In the genomic region with DNA sequence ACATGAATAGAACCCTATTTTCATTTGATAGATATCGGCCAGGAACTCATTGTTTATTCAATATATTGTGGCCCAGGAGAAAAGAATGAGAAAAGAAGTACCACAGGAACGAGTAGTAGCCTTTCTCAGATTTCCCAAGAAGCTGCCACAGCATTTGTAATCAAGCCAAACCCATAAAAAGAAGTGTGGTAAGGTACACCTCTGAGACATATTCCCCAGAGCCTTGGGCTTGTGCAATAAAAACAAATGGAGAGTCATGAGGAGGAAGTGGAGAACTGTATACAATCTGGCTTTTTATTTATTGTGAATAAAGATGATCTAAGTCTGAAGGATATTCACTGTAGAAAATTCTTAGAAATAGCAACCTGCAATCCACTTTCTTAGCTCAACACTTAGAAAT, we compare ENCODE assay signal across 18 cellular contexts. TPM values are rescaled to one million over a fixed set of nuclear protein-coding genes. Genes with fewer than 3 reads are reported as not detected.
DNase-seq lines count a peak whose midpoint lies in the region; ATAC-seq, FAIRE-seq and TF ChIP-seq lines count a peak whose summit lies in the region.
"Had no signal": no experiment of that assay in that cellular context is flagged by ENCODE, and none has a peak within 500 bp of the region (broad histone marks: within the 10 kb centered on the region; RNA-seq: fewer than 3 reads in every experiment).

No MANE protein-coding gene starts in this region.

- no peak overlapping the region for H2BK5ac ChIP-seq in neuronal stem cell (ENCODE audit: low read length)

- no peak for TF ChIP-seq RAD21 in GM12878 (IDR thresholded peaks at IDR 0.05; ENCODE audit: insufficient read depth, low read depth, low read length)

- no peak overlapping the region for H3K14ac ChIP-seq in neuronal stem cell (ENCODE audit: low read length)

- no peak overlapping the region for H3K18ac ChIP-seq in neuronal stem cell (ENCODE audit: low read length)

- H3K4me2 ChIP-seq in GM12878 (ENCODE audit: control insufficient read depth, insufficient read depth): no peak overlapping the region
- no peak overlapping the region for H3K4me2 ChIP-seq in neuronal stem cell (ENCODE audit: insufficient read depth, low read length, poor library complexity, severe bottlenecking)

- 3% methylated on average over 2 of the region's 2 CpGs for WGBS in GM12878 (ENCODE audit: insufficient coverage, insufficient replicate concordance, low lambda C conversion rate, missing lambda C conversion rate)
- no CpG with 5 or more reads among the region's 2 CpGs for WGBS in neuronal stem cell (ENCODE audit: extremely low coverage in 2 of 2, insufficient read length in 2 of 2, insufficient replicate concordance in 1 of 2), 2 donors

- no peak for FAIRE-seq in GM12878 (lab: Jason Lieb, UNC)
- FAIRE-seq: islet of Langerhans had no signal

- no peak overlapping the region for H2BK120ac ChIP-seq in neuronal stem cell (ENCODE audit: low read depth, low read length)

- H2AFZ ChIP-seq in GM12878 (ENCODE audit: control insufficient read depth, low read depth, low read length): no peak overlapping the region
- H2AFZ ChIP-seq in neuronal stem cell (ENCODE audit: low read length): no peak overlapping the region

- H4K8ac ChIP-seq in neuronal stem cell (ENCODE audit: low read depth, low read length): no peak overlapping the region

- in situ Hi-C loops in GM12878 (cut with MboI): no loop called here

- H4K20me1 ChIP-seq in GM12878 (ENCODE audit: control insufficient read depth, insufficient read depth): no peaks in the 10 kb centered on the region

- H3K4ac ChIP-seq in neuronal stem cell (ENCODE audit: low read length): no peak overlapping the region

- RAD21 ChIA-PET in GM12878 (lab: Charles Lee; ENCODE audit: unreplicated experiment): interaction anchor here (1.3 kb wide), 1 partner anchor 236 kb away, joined by 3 read pairs; no protein-coding TSS in a partner anchor

- peak; percentile 53 for ATAC-seq in GM12878
- ATAC-seq: activated CD4-positive, alpha-beta T cell treated with anti-CD3 and anti-CD28 coated beads for 36 hours; activated T-cell treated with anti-CD3 and anti-CD28 coated beads, Interleukin-2, amount 50 U/mL, for 72 hours; natural killer cell had no signal

- H3K4me1 ChIP-seq in GM12878 (ENCODE audit: control insufficient read depth, insufficient read depth, low read length) (no peaks in the 10 kb centered on the region; the same call in 1 of the 2 replicates), neuronal stem cell (ENCODE audit: control insufficient read depth in 2 of 2, insufficient read depth in 1 of 2, low read depth in 1 of 2, low read length in 2 of 2) (peaks cover 0 to 5% of the 10 kb centered on the region in 2 donors)
- H3K4me1 ChIP-seq: SJCRH30 had no signal

- no peak overlapping the region for H2BK12ac ChIP-seq in neuronal stem cell (ENCODE audit: low read length)

- CTCF ChIA-PET in GM12878 (lab: Yijun Ruan, JAX): no interaction called here

- no peaks in the 10 kb centered on the region for H3K79me1 ChIP-seq in neuronal stem cell (ENCODE audit: low read depth, low read length)

- TF ChIP-seq CTCF in LNCaP clone FGC (IDR thresholded peaks at IDR 0.05; ENCODE audit: control insufficient read depth, extremely low read depth, insufficient read depth) (no peak), GM12878 (IDR thresholded peaks at IDR 0.05 in 2 of 3, conservative IDR thresholded peaks at IDR 0.05 in 1 of 3; ENCODE audit: control insufficient read depth in 2 of 3, extremely low read depth in 1 of 3, insufficient read depth in 1 of 3, low read depth in 3 of 3, low read length in 3 of 3) (no peak)

- H3K36me3 ChIP-seq in GM12878 (ENCODE audit: control insufficient read depth in 2 of 2, insufficient read depth in 2 of 2, low read length in 1 of 2): no peaks in the 10 kb centered on the region; a peak in 2 of 4 replicates
- no peaks in the 10 kb centered on the region for H3K36me3 ChIP-seq in neuronal stem cell (replicated peaks in 1 of 2; ENCODE audit: control insufficient read depth in 2 of 2, insufficient read depth in 2 of 2, low read length in 2 of 2)
- H3K36me3 ChIP-seq: cardiac muscle cell, SJCRH30 had no signal

- no peak overlapping the region for H3K9ac ChIP-seq in GM12878 (ENCODE audit: control insufficient read depth, insufficient read depth, low read length)
- H3K9ac ChIP-seq in neuronal stem cell (ENCODE audit: low read depth, low read length, poor library complexity): no peak overlapping the region

- TF ChIP-seq EP300 in GM12878 (IDR thresholded peaks at IDR 0.05; ENCODE audit: borderline replicate concordance in 1 of 2, control insufficient read depth in 1 of 2, low read depth in 2 of 2, low read length in 2 of 2): no peak

- no peaks in the 10 kb centered on the region for H3K79me2 ChIP-seq in GM12878 (ENCODE audit: control insufficient read depth, insufficient read depth, low read length)

- H3K9me3 ChIP-seq in GM12878 (replicated peaks; ENCODE audit: control insufficient read depth, insufficient read depth, low read length) (no peaks in the 10 kb centered on the region), neuronal stem cell (replicated peaks in 1 of 2; ENCODE audit: control insufficient read depth in 2 of 2, insufficient read depth in 1 of 2, low read depth in 1 of 2, low read length in 2 of 2) (no peaks in the 10 kb centered on the region)
- H3K9me3 ChIP-seq: SJCRH30 had no signal

- intact Hi-C loops in GM12878 (cut with micrococcal nuclease; ENCODE audit: unreplicated experiment): no loop called here
- intact Hi-C loops in cardiac septum (cut with DNase I): no loop called here

- no TSS peak for BruUV-seq in GM12878 (replicated peaks; lab: Mats Ljungman, UMichigan)

- no peak overlapping the region for H2BK15ac ChIP-seq in neuronal stem cell (ENCODE audit: low read length)

- TF ChIP-seq POLR2A in GM12878 (IDR thresholded peaks at IDR 0.05; ENCODE audit: low read depth, low read length): no peak

- H3K27ac ChIP-seq in GM12878 (ENCODE audit: control insufficient read depth, insufficient read depth) (no peak overlapping the region), layer of hippocampus (ENCODE audit: low read depth, low read length) (peak overlapping the region; percentile 93), neuronal stem cell (replicated peaks; ENCODE audit: low read length) (no peak overlapping the region)
- H3K27ac ChIP-seq: cardiac muscle cell, HL-60, SJCRH30 had no signal

- H3K27me3 ChIP-seq in GM12878 (replicated peaks in 1 of 2; ENCODE audit: control insufficient read depth in 2 of 2, insufficient read depth in 2 of 2, low read length in 1 of 2) (no peaks in the 10 kb centered on the region), layer of hippocampus (ENCODE audit: control insufficient read depth, insufficient read depth, low read length) (no peaks in the 10 kb centered on the region), neuronal stem cell (ENCODE audit: control insufficient read depth in 3 of 3, insufficient read depth in 3 of 3, low read depth in 1 of 3, low read length in 3 of 3) (no peaks in the 10 kb centered on the region)
- H3K27me3 ChIP-seq: cardiac muscle cell, SJCRH30 had no signal

- peak; percentile 24 for DNase-seq in AG20443 (ENCODE audit: low spot score)
- DNase-seq in LNCaP clone FGC (ENCODE audit: low read depth): peak; percentile 32
- DNase-seq in GM12878 (ENCODE audit: low read depth, low spot score): no peak
- DNase-seq in neuronal stem cell (ENCODE audit: low spot score): no peak
- no peak for DNase-seq in NCI-H2081 treated with DMSO at 0.1 percent for 48 hours (lab: John Stamatoyannopoulos, UW)
- DNase-seq in cardiac septum (ENCODE audit: low spot score): no peak
- DNase-seq in SHP77 (lab: John Stamatoyannopoulos, UW): no peak
- DNase-seq: activated CD4-positive, alpha-beta T cell treated with anti-CD3 and anti-CD28 coated beads for 36 hours; activated T-cell treated with anti-CD3 and anti-CD28 coated beads, Interleukin-2, amount 50 U/mL, for 72 hours; CD4-positive, alpha-beta T cell; natural killer cell; NCI-H1092; NCI-H69; SJCRH30 had no signal

- SMC1A ChIA-PET in GM12878 (lab: Charles Lee; ENCODE audit: uncharacterized antibody, unreplicated experiment): interaction anchor here (0.6 to 1.6 kb wide), 6 partner anchors 11 to 79 kb away, joined by 3 to 9 read pairs (median 3); no protein-coding TSS in a partner anchor

- POLR2A ChIA-PET in GM12878 (lab: Charles Lee): no interaction called here

- H3K23ac ChIP-seq in neuronal stem cell (ENCODE audit: low read depth, low read length, poor library complexity): no peak overlapping the region

- no peak overlapping the region for H2AK5ac ChIP-seq in neuronal stem cell (ENCODE audit: low read depth, low read length)

- no peak overlapping the region for H4K91ac ChIP-seq in neuronal stem cell (ENCODE audit: low read depth, low read length, poor library complexity)

- H3K4me3 ChIP-seq in LNCaP clone FGC (ENCODE audit: low read depth, low read length) (no peak overlapping the region), GM12878 (no peak overlapping the region), neuronal stem cell (ENCODE audit: low read length in 2 of 2) (no peak overlapping the region)
- H3K4me3 ChIP-seq: cardiac muscle cell, SJCRH30 had no signal

TF ChIP-seq in GM12878, 131 proteins besides CTCF, POLR2A, EP300 and RAD21 (continues in another document):
- TF ChIP-seq CHD1 (IDR thresholded peaks at IDR 0.05; ENCODE audit: low read depth, low read length) (no peak), MEF2B (IDR thresholded peaks at IDR 0.05; ENCODE audit: partially characterized antibody, poor library complexity, severe bottlenecking) (peak; percentile 95), ZNF274 (IDR thresholded peaks at IDR 0.05; ENCODE audit: insufficient read depth, insufficient read length) (no peak)

RNA-seq across cellular contexts. Expression of gene KIF6, which starts 36.7 kb away (rescaled TPM):
- total RNA-seq in GM12878 (2013; cell fraction: nucleolus; rRNA removed): 0.52 and 1.2 TPM in 2 replicates
- total RNA-seq in GM12878 (2014; rRNA removed) (0.11 and 0.28 TPM in 2 replicates), GM12878 (2014; rRNA removed; fragmentation: Illumina TruSeq; extraction: Trizol) (0.09 and 0.23 TPM in 2 replicates), GM12878 (2021) (0.28 and 0.35 TPM in 2 replicates), cardiac septum (not detected)
- polyA plus RNA-seq in GM12878 (2011; ENCODE audit: low read depth): not detected
- polyA plus RNA-seq in GM12878 (2011; rRNA removed) (0.76 and 0.82 TPM in 2 replicates), GM12878 (2014; fragmentation: Illumina TruSeq; extraction: Trizol) (0.33 and 0.35 TPM in 2 replicates), GM12878 (2014; fragmentation: Nextera tagmentation; extraction: Ambion mirVana) (under 1 TPM; 0.09 to 0.18 TPM), GM12878 (2014; rRNA removed) (0.06 and 0.12 TPM in 2 replicates), GM12878 (2016; fragmentation: Nextera tagmentation; extraction: Ambion mirVana) (1 to 10 TPM in 1 of 2 experiments, under 1 TPM in 1; 0.46 to 1.0 TPM)
- 0.48 and 0.73 TPM in 2 replicates for polyA plus RNA-seq in GM12878 (2011; cell fraction: cytosol; rRNA removed)
- polyA plus RNA-seq in GM12878 (2011; cell fraction: nucleus; rRNA removed): 0.84 and 0.99 TPM in 2 replicates
- 0.07 and 0.13 TPM in 2 replicates for polyA plus RNA-seq in GM12878 (2012)
- 1.4 and 2.1 TPM in 2 replicates for polyA minus RNA-seq in GM12878 (2011; rRNA and poly(A)+ RNA removed)
- 0.73 TPM in 1 of 2 replicates, not detected in the other for polyA minus RNA-seq in GM12878 (2011; cell fraction: cytosol; rRNA and poly(A)+ RNA removed)
- 1.9 and 2.5 TPM in 2 replicates for polyA minus RNA-seq in GM12878 (2011; cell fraction: nucleus; rRNA and poly(A)+ RNA removed)
- polyA plus RNA-seq in neuronal stem cell (2013, experiment 1 of 2): 0.70 TPM
- polyA plus RNA-seq in neuronal stem cell (2013, experiment 2 of 2): 0.78 TPM
- total RNA-seq: CD4-positive, alpha-beta T cell; natural killer cell had no signal

Comparison
In these comparisons a context has a peak if more than half of its experiments do, and no peak if none do; other contexts are left out.
1. DNase-seq: peak in AG20443 (single experiment) and LNCaP clone FGC (single experiment); none in GM12878 (single experiment), neuronal stem cell (single experiment), NCI-H2081 treated with DMSO at 0.1 percent for 48 hours (single experiment), cardiac septum (single experiment) and SHP77 (0 of 2).